Comparison of ENCODE assay signal across 8 cellular contexts in genomic region chr13:76886005-76886291, GRCh38. TPM values are rescaled to one million over a fixed set of nuclear protein-coding genes. Genes with fewer than 3 reads are reported as not detected.
DNase-seq lines count a peak whose midpoint lies in the region; ATAC-seq and TF ChIP-seq lines count a peak whose summit lies in the region.

No MANE protein-coding gene starts in this region.

- H3K4me1 ChIP-seq in hepatocyte (ENCODE audit: insufficient read depth), result peaks cover 21% of the 10 kb centered on the region

- no peak for ATAC-seq in WTC11
- no peak for ATAC-seq in HG03520 (IDR thresholded peaks at IDR 0.05; ENCODE audit: unreplicated experiment)

- peaks cover 40% of the 10 kb centered on the region for H3K4me1 Mint-ChIP-seq in activated naive CD4-positive, alpha-beta T cell treated with anti-CD3 and anti-CD28 coated beads, Interleukin-2, amount 10 ng/mL, durations not matched to agents 7 days and 5 days
- peaks cover 19% of the 10 kb centered on the region for H3K4me1 Mint-ChIP-seq in WTC11

- H4K20me1 ChIP-seq in hepatocyte (ENCODE audit: insufficient read depth, poor library complexity, severe bottlenecking), result peaks cover 12% of the 10 kb centered on the region

- no peaks in the 10 kb centered on the region for H3K36me3 ChIP-seq in hepatocyte (replicated peaks; ENCODE audit: insufficient read depth, low read depth)

- H3K4me3 Mint-ChIP-seq in activated naive CD4-positive, alpha-beta T cell treated with anti-CD3 and anti-CD28 coated beads, Interleukin-2, amount 10 ng/mL, durations not matched to agents 7 days and 5 days, result peak overlapping the region; percentile 88
- H3K4me3 Mint-ChIP-seq in WTC11, result peak overlapping the region; percentile 59

- no peak for DNase-seq in activated naive CD4-positive, alpha-beta T cell treated with anti-CD3 and anti-CD28 coated beads, Interleukin-2, amount 10 ng/mL, durations not matched to agents 7 days and 5 days
- DNase-seq in activated naive CD4-positive, alpha-beta T cell treated with Interleukin-2 at 50 U/mL for 16 hours, result no peak
- DNase-seq in WTC11 (ENCODE audit: low spot score), result no peak
- no peak for DNase-seq in hepatocyte (ENCODE audit: low spot score)
- DNase-seq in stimulated activated CD8-positive, alpha-beta memory T cell treated with anti-CD3 and anti-CD28 coated beads, Interleukin-7, amount 100 ng/mL, for 4 hours (ENCODE audit: low read depth in 2 of 2), result peak; percentile 34 to 57
- no peak for DNase-seq in Kasumi-1 (lab: John Stamatoyannopoulos, UW)
- no peak for DNase-seq in NAMALWA (ENCODE audit: low spot score)

- H2AFZ ChIP-seq in hepatocyte, result peak overlapping the region; percentile 77

- H3K27ac ChIP-seq in hepatocyte, result peak overlapping the region; percentile 97

- POLR2A ChIA-PET in WTC11 (lab: Charles Lee), result interaction anchor here (0.7 kb wide), 1 partner anchor 66 kb away, joined by 3 read pairs; no protein-coding TSS in a partner anchor

- peaks cover 43% of the 10 kb centered on the region for H3K79me2 ChIP-seq in hepatocyte

- TF ChIP-seq CTCF in WTC11 (IDR thresholded peaks at IDR 0.05) (no peak), hepatocyte (IDR thresholded peaks at IDR 0.05; ENCODE audit: poor library complexity) (no peak)

- peaks cover 10% of the 10 kb centered on the region for H3K36me3 Mint-ChIP-seq in activated naive CD4-positive, alpha-beta T cell treated with anti-CD3 and anti-CD28 coated beads, Interleukin-2, amount 10 ng/mL, durations not matched to agents 7 days and 5 days
- no peaks in the 10 kb centered on the region for H3K36me3 Mint-ChIP-seq in WTC11

- peak overlapping the region; percentile 95 for H3K4me3 ChIP-seq in hepatocyte

- H3K27me3 Mint-ChIP-seq in activated naive CD4-positive, alpha-beta T cell treated with anti-CD3 and anti-CD28 coated beads, Interleukin-2, amount 10 ng/mL, durations not matched to agents 7 days and 5 days, result peaks cover 34% of the 10 kb centered on the region
- H3K27me3 Mint-ChIP-seq in WTC11 (ENCODE audit: low read depth), result peaks cover 61% of the 10 kb centered on the region

- CTCF ChIA-PET in activated naive CD4-positive, alpha-beta T cell treated with anti-CD3 and anti-CD28 coated beads, Interleukin-2, amount 10 ng/mL, durations not matched to agents 7 days and 5 days (lab: Charles Lee), result interaction anchor here (1.1 to 5.3 kb wide), 10 partner anchors 8 to 1009 kb away, joined by 3 to 38 read pairs (median 4); no protein-coding TSS in a partner anchor
- CTCF ChIA-PET in WTC11 (lab: Charles Lee), result interaction anchor here (0.8 to 3.2 kb wide), 10 partner anchors 12 to 847 kb away, joined by 3 to 21 read pairs (median 4); partner anchors contain the start of gene CLN5

- H3K9me3 ChIP-seq in hepatocyte (ENCODE audit: low read depth), result no peaks in the 10 kb centered on the region

- peak overlapping the region; percentile 85 for H3K27ac Mint-ChIP-seq in activated naive CD4-positive, alpha-beta T cell treated with anti-CD3 and anti-CD28 coated beads, Interleukin-2, amount 10 ng/mL, durations not matched to agents 7 days and 5 days
- H3K27ac Mint-ChIP-seq in WTC11, result no peak overlapping the region

- WGBS in hepatocyte (ENCODE audit: low lambda C conversion rate, missing lambda C conversion rate), result 3% methylated on average over 22 of the region's 37 CpGs

- H3K9me2 ChIP-seq in hepatocyte (replicated peaks; ENCODE audit: insufficient read depth), result no peaks in the 10 kb centered on the region

- no peaks in the 10 kb centered on the region for H3K27me3 ChIP-seq in hepatocyte

- peak overlapping the region; percentile 96 for H3K4me2 ChIP-seq in hepatocyte

- H3K9me3 Mint-ChIP-seq in activated naive CD4-positive, alpha-beta T cell treated with anti-CD3 and anti-CD28 coated beads, Interleukin-2, amount 10 ng/mL, durations not matched to agents 7 days and 5 days, result no peaks in the 10 kb centered on the region
- H3K9me3 Mint-ChIP-seq in WTC11, result no peaks in the 10 kb centered on the region

TF ChIP-seq in WTC11, 78 proteins besides CTCF, POLR2A, EP300 and RAD21 (continues in another document):
- TF ChIP-seq HMGA2 (CRISPR knock-in tag; IDR thresholded peaks at IDR 0.05) (no peak), ESRRA (CRISPR knock-in tag; IDR thresholded peaks at IDR 0.05; ENCODE audit: borderline replicate concordance) (no peak), ZNF263 (CRISPR knock-in tag; IDR thresholded peaks at IDR 0.05; ENCODE audit: low read depth) (no peak), MYBL2 (CRISPR knock-in tag; IDR thresholded peaks at IDR 0.05) (no peak), TEAD4 (CRISPR knock-in tag; IDR thresholded peaks at IDR 0.05) (no peak), ZNF219 (CRISPR knock-in tag; IDR thresholded peaks at IDR 0.05; ENCODE audit: borderline replicate concordance) (no peak), ZNF317 (CRISPR knock-in tag; IDR thresholded peaks at IDR 0.05; ENCODE audit: borderline replicate concordance, low read depth) (no peak), SOX15 (CRISPR knock-in tag; IDR thresholded peaks at IDR 0.05) (no peak), RORB (CRISPR knock-in tag; IDR thresholded peaks at IDR 0.05) (no peak), PRRX2 (CRISPR knock-in tag; IDR thresholded peaks at IDR 0.05) (no peak), NFATC4 (CRISPR knock-in tag; IDR thresholded peaks at IDR 0.05) (no peak), SMAD3 (CRISPR knock-in tag; IDR thresholded peaks at IDR 0.05; ENCODE audit: borderline replicate concordance) (no peak), JUN (CRISPR knock-in tag; IDR thresholded peaks at IDR 0.05) (no peak)
- TF ChIP-seq, protein P1, sequence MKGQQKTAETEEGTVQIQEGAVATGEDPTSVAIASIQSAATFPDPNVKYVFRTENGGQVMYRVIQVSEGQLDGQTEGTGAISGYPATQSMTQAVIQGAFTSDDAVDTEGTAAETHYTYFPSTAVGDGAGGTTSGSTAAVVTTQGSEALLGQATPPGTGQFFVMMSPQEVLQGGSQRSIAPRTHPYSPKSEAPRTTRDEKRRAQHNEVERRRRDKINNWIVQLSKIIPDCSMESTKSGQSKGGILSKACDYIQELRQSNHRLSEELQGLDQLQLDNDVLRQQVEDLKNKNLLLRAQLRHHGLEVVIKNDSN (CRISPR knock-in tag; IDR thresholded peaks at IDR 0.05), result no peak
- TF ChIP-seq, protein P2, sequence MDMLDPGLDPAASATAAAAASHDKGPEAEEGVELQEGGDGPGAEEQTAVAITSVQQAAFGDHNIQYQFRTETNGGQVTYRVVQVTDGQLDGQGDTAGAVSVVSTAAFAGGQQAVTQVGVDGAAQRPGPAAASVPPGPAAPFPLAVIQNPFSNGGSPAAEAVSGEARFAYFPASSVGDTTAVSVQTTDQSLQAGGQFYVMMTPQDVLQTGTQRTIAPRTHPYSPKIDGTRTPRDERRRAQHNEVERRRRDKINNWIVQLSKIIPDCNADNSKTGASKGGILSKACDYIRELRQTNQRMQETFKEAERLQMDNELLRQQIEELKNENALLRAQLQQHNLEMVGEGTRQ (CRISPR knock-in tag; IDR thresholded peaks at IDR 0.05), result no peak
- TF ChIP-seq, protein P3, sequence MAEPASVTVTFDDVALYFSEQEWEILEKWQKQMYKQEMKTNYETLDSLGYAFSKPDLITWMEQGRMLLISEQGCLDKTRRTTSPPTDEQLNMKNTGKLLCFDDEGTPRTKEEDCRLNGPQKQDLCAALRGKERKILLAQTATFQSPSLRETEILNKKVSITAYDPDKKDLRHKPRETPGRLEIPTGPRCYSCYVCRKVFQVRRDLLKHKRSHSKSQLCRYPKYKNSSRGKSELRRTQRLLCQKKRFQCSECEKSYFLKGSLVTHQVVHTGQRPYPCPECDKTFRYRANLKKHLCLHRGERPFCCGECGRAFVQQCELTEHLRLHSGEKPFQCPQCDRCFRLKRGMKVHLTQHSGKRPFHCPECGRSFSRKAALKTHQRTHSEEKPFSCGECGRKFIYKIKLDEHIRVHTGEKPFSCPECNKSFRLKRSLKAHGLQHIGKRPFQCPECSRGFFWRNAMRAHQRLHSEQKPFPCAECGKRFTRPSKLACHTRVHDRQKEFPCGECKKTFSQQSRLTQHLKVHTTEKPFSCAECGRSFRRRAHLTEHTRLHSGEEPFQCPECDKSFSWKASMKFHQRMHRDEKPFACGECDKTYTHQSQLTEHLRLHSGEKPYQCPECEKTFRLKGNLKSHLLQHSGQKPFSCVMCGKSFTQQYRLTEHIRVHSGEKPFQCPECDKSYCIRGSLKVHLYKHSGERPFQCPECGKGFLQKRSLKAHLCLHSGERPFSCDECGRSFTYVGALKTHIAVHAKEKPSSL (CRISPR knock-in tag; conservative IDR thresholded peaks at IDR 0.05), result no peak
- TF ChIP-seq, protein P4, sequence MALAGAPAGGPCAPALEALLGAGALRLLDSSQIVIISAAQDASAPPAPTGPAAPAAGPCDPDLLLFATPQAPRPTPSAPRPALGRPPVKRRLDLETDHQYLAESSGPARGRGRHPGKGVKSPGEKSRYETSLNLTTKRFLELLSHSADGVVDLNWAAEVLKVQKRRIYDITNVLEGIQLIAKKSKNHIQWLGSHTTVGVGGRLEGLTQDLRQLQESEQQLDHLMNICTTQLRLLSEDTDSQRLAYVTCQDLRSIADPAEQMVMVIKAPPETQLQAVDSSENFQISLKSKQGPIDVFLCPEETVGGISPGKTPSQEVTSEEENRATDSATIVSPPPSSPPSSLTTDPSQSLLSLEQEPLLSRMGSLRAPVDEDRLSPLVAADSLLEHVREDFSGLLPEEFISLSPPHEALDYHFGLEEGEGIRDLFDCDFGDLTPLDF (CRISPR knock-in tag; IDR thresholded peaks at IDR 0.05), result no peak
- TF ChIP-seq, protein P5, sequence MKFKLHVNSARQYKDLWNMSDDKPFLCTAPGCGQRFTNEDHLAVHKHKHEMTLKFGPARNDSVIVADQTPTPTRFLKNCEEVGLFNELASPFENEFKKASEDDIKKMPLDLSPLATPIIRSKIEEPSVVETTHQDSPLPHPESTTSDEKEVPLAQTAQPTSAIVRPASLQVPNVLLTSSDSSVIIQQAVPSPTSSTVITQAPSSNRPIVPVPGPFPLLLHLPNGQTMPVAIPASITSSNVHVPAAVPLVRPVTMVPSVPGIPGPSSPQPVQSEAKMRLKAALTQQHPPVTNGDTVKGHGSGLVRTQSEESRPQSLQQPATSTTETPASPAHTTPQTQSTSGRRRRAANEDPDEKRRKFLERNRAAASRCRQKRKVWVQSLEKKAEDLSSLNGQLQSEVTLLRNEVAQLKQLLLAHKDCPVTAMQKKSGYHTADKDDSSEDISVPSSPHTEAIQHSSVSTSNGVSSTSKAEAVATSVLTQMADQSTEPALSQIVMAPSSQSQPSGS (CRISPR knock-in tag; IDR thresholded peaks at IDR 0.05; ENCODE audit: borderline replicate concordance, low read depth), result no peak
- TF ChIP-seq, protein P6, sequence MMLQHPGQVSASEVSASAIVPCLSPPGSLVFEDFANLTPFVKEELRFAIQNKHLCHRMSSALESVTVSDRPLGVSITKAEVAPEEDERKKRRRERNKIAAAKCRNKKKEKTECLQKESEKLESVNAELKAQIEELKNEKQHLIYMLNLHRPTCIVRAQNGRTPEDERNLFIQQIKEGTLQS (CRISPR knock-in tag; conservative IDR thresholded peaks at IDR 0.05), result no peak

RNA-seq across cellular contexts. Expression of gene KCTD12, which starts 0.3 kb away (rescaled TPM):
- total RNA-seq in WTC11 (2021) (6.7 to 8.0 TPM (median 7.8 TPM) in 3 replicates), hepatocyte (62.8 and 70.5 TPM in 2 replicates)
- polyA plus RNA-seq in hepatocyte, result 7.7 and 9.1 TPM in 2 replicates

Comparison
In these comparisons a context has a peak if more than half of its experiments do, and no peak if none do; other contexts are left out.
1. DNase-seq: peak in stimulated activated CD8-positive, alpha-beta memory T cell treated with anti-CD3 and anti-CD28 coated beads, Interleukin-7, amount 100 ng/mL, for 4 hours (2 of 2); none in activated naive CD4-positive, alpha-beta T cell treated with anti-CD3 and anti-CD28 coated beads, Interleukin-2, amount 10 ng/mL, durations not matched to agents 7 days and 5 days (single experiment), activated naive CD4-positive, alpha-beta T cell treated with Interleukin-2 at 50 U/mL for 16 hours (single experiment), WTC11 (single experiment), hepatocyte (single experiment), Kasumi-1 (0 of 2) and NAMALWA (single experiment).